25 cellular contexts compared by ENCODE assay signal in the genomic region with DNA sequence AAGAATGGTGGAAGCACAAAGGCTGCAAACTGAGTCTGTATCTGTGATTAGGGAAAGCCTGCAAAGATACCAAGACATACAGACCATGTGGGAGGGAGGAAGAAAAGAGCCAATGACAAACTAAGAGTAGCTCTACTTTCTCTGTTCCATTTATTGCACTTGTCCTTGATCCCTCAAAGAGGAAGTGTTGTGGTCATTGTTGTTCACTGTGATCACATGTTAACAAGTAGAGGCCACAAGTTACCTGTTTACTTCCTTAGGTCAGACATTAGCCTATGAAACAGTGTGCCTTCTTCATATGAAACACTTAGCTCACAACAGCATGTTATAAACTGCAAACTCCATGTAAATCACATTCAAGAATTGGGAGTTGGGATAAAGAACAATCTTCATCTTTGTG.
DNase-seq lines count a peak whose midpoint lies in the region; ATAC-seq lines count a peak whose summit lies in the region.
"Had no signal": no experiment of that assay in that cellular context is flagged by ENCODE, and none has a peak within 500 bp of the region (broad histone marks: within the 10 kb centered on the region; RNA-seq: fewer than 3 reads in every experiment).

No MANE protein-coding gene starts in this region.

- no peaks in the 10 kb centered on the region for H3K9me3 Mint-ChIP-seq in stimulated activated naive B cell treated with anti-CD40 and anti-IgM and Interleukin-4, amounts not matched to agents 10 μg/mL and 1 μg/mL and 100 μg/mL, for 72 hours
- H3K9me3 Mint-ChIP-seq: CD4-positive, alpha-beta T cell; T-helper 1 cell treated with Interleukin-12 subunit alpha and Interleukin-12 subunit beta and Interleukin-4 antibody, amounts not matched to agents 30 μg/mL and 1 μg/mL, for 36 hours had no signal

- DNase-seq in stimulated activated naive B cell treated with anti-CD40 and anti-IgM and Interleukin-4, amounts not matched to agents 10 μg/mL and 1 μg/mL and 100 μg/mL, for 72 hours, result no peak
- DNase-seq in NCI-H2227 treated with DMSO at 0.1 percent for 48 hours (lab: John Stamatoyannopoulos, UW), result no peak
- DNase-seq in stimulated activated CD4-positive, alpha-beta T cell treated with anti-CD3 and anti-CD28 coated beads, Interleukin-2, amount 100 ng/mL, for 24 hours, result no peak
- DNase-seq: AML-193; CD4-positive, alpha-beta T cell; COR-L47; DMS53; Karpas-422; NCI-H1105 treated with DMSO at 0.1 percent for 48 hours; NCI-H146; NCI-H1930; NCI-H2107; NCI-H446; NCI-H524 treated with DMSO at 0.1 percent for 48 hours; NCI-H774; PC-3; SK-N-SH; SW 1271 had no signal

- H3K27me3 Mint-ChIP-seq in stimulated activated naive B cell treated with anti-CD40 and anti-IgM and Interleukin-4, amounts not matched to agents 10 μg/mL and 1 μg/mL and 100 μg/mL, for 72 hours, result no peaks in the 10 kb centered on the region

- H3K4me3 Mint-ChIP-seq in stimulated activated naive B cell treated with anti-CD40 and anti-IgM and Interleukin-4, amounts not matched to agents 10 μg/mL and 1 μg/mL and 100 μg/mL, for 72 hours, result no peak overlapping the region
- H3K4me3 Mint-ChIP-seq: CD4-positive, alpha-beta T cell; T-helper 1 cell treated with Interleukin-12 subunit alpha and Interleukin-12 subunit beta and Interleukin-4 antibody, amounts not matched to agents 30 μg/mL and 1 μg/mL, for 36 hours had no signal

- H3K36me3 Mint-ChIP-seq in stimulated activated naive B cell treated with anti-CD40 and anti-IgM and Interleukin-4, amounts not matched to agents 10 μg/mL and 1 μg/mL and 100 μg/mL, for 72 hours, result no peaks in the 10 kb centered on the region

- peaks cover 0 to 2% of the 10 kb centered on the region in 2 donors for H3K4me1 Mint-ChIP-seq in stimulated activated naive B cell treated with anti-CD40 and anti-IgM and Interleukin-4, amounts not matched to agents 10 μg/mL and 1 μg/mL and 100 μg/mL, for 72 hours

- H3K27ac Mint-ChIP-seq in stimulated activated naive B cell treated with anti-CD40 and anti-IgM and Interleukin-4, amounts not matched to agents 10 μg/mL and 1 μg/mL and 100 μg/mL, for 72 hours, result no peak overlapping the region
- H3K27ac Mint-ChIP-seq: CD4-positive, alpha-beta T cell; T-helper 1 cell treated with Interleukin-12 subunit alpha and Interleukin-12 subunit beta and Interleukin-4 antibody, amounts not matched to agents 30 μg/mL and 1 μg/mL, for 36 hours had no signal

- ATAC-seq in GM18861 (IDR thresholded peaks at IDR 0.05; ENCODE audit: unreplicated experiment) (peak; percentile 40), GM21423 (IDR thresholded peaks at IDR 0.05; ENCODE audit: unreplicated experiment) (peak; percentile 59), HG03565 (IDR thresholded peaks at IDR 0.05; ENCODE audit: unreplicated experiment) (peak; percentile 43), HG03280 (IDR thresholded peaks at IDR 0.05; ENCODE audit: unreplicated experiment) (no peak)
- ATAC-seq in stimulated activated naive B cell treated with anti-CD40 and anti-IgM and Interleukin-4, amounts not matched to agents 10 μg/mL and 1 μg/mL and 100 μg/mL, for 72 hours (replicated peaks), result peak; percentile 25 to 33
- ATAC-seq: A549, HCT116, PC-3 had no signal
